1 cellular context compared by ENCODE assay signal in genomic region chr5:176402684-176403083, GRCh38.
TF ChIP-seq lines count a peak whose summit lies in the region.

No MANE protein-coding gene starts in this region.

TF ChIP-seq in IMR-90, 13 proteins besides CTCF, POLR2A, EP300 and RAD21 (continued from another document):
- no peak for TF ChIP-seq BHLHE40 (IDR thresholded peaks at IDR 0.05; ENCODE audit: low read depth, low read length)
TF ChIP-seq in IMR-90: peak in this region for 1.
